In genomic region chr14:51622376-51622775, GRCh38 we compare ENCODE assay signal across 24 cellular contexts. TPM values are rescaled to one million over a fixed set of nuclear protein-coding genes. Genes with fewer than 3 reads are reported as not detected.
"Had no signal": no experiment of that assay in that cellular context is flagged by ENCODE, and none has a peak within 500 bp of the region (broad histone marks: within the 10 kb centered on the region; RNA-seq: fewer than 3 reads in every experiment).

No MANE protein-coding gene starts in this region.

- H3K4me3 ChIP-seq: K562 had no signal

- H3K27ac Mint-ChIP-seq: IgD-negative memory B cell had no signal

- ATAC-seq: K562, Panc1, PC-3, SK-N-SH treated with all-trans-retinoic acid at 6 μM for 48 hours had no signal

- DNase-seq: NCI-H1092; NCI-H1105 treated with DMSO at 0.1 percent for 48 hours; NCI-H1417 treated with DMSO at 0.1 percent for 48 hours; NCI-H146; NCI-H1694 treated with DMSO at 0.1 percent for 48 hours; NCI-H1930; NCI-H2081; NCI-H2107; NCI-H2171; NCI-H226; NCI-H446; NCI-H510A; NCI-H524 treated with DMSO at 0.1 percent for 48 hours; NCI-H69; NCI-H774; NK-92 treated with Interleukin-12 subunit alpha and Interleukin-12 subunit beta, amount 100 ng/mL, for 24 hours; PC-3; SHP77 had no signal

- H3K27ac ChIP-seq: HL-60, RWPE1 had no signal

- H3K4me3 Mint-ChIP-seq: IgD-negative memory B cell had no signal

RNA-seq across cellular contexts. Expression of gene FRMD6, which starts 29.3 kb away (rescaled TPM):
- polyA plus RNA-seq: IgD-negative memory B cell had no signal
